ENCODE assay signal across 19 cellular contexts in the genomic region with DNA sequence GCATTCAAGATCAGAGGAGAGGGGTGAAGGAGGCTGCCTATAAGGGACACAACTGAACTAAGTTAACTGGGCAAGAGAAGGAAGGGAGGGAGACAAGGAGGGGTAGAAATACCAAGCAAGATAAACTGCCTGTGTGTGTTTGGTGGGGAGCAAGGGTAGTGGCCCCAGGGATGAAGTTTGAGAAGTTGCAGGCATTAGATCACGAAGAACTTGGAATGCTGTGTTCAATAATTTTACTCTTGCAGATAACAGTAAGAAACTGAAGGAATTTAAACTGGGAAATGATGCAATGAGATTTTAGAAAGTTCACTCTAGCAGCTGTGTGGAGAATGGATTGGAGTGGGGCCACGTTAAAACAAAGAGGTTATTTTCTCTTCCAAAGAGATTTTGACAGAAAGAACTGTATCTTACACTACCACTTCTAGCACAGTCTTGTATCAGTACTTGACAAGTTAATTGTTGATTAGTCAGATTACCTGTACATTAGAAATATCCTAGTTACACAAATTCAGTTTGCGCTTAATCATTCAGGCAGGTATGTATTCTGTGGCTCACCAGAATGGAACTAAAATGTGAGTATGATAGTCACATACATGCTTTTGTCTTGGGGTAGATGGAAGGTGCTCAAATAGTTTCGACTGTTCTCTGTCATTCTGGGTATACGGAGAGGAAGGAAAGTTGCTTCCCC. TPM values are rescaled to one million over a fixed set of nuclear protein-coding genes. Genes with fewer than 3 reads are reported as not detected.
DNase-seq lines count a peak whose midpoint lies in the region; ATAC-seq, FAIRE-seq and TF ChIP-seq lines count a peak whose summit lies in the region.
"Had no signal": no experiment of that assay in that cellular context is flagged by ENCODE, and none has a peak within 500 bp of the region (broad histone marks: within the 10 kb centered on the region; RNA-seq: fewer than 3 reads in every experiment).

No MANE protein-coding gene starts in this region.

- H3K4me1 Mint-ChIP-seq in nephron, result peaks cover 27% of the 10 kb centered on the region
- peaks cover 4% of the 10 kb centered on the region for H3K4me1 Mint-ChIP-seq in activated CD4-positive, alpha-beta T cell treated with anti-CD3 and anti-CD28 coated beads for 36 hours
- H3K4me1 Mint-ChIP-seq: activated CD8-positive, alpha-beta memory T cell treated with anti-CD3 and anti-CD28 coated beads, Interleukin-2, amount 10 ng/mL, durations not matched to agents 7 days and 5 days; activated naive CD8-positive, alpha-beta T cell treated with anti-CD3 and anti-CD28 coated beads, Interleukin-2, amount 10 ng/mL, durations not matched to agents 7 days and 5 days; stimulated activated naive B cell treated with anti-CD40 and anti-IgM and Interleukin-4, amounts not matched to agents 10 μg/mL and 1 μg/mL and 100 μg/mL, for 72 hours had no signal

- H3K36me3 Mint-ChIP-seq in nephron (ENCODE audit: low read depth), result no peaks in the 10 kb centered on the region
- H3K36me3 Mint-ChIP-seq in activated CD4-positive, alpha-beta T cell treated with anti-CD3 and anti-CD28 coated beads for 36 hours (ENCODE audit: low read depth), result no peaks in the 10 kb centered on the region
- H3K36me3 Mint-ChIP-seq: activated CD8-positive, alpha-beta memory T cell treated with anti-CD3 and anti-CD28 coated beads, Interleukin-2, amount 10 ng/mL, durations not matched to agents 7 days and 5 days; activated naive CD8-positive, alpha-beta T cell treated with anti-CD3 and anti-CD28 coated beads, Interleukin-2, amount 10 ng/mL, durations not matched to agents 7 days and 5 days; stimulated activated naive B cell treated with anti-CD40 and anti-IgM and Interleukin-4, amounts not matched to agents 10 μg/mL and 1 μg/mL and 100 μg/mL, for 72 hours had no signal

- peaks cover 12% of the 10 kb centered on the region; the same call in 1 of the 2 replicates for H3K36me3 ChIP-seq in RWPE2 (ENCODE audit: low read depth)
- H3K36me3 ChIP-seq: esophagus squamous epithelium had no signal

- no peak for DNase-seq in H54 (ENCODE audit: insufficient read length, low spot score)
- DNase-seq in RWPE2 (ENCODE audit: low spot score), result no peak
- no peak for DNase-seq in ureter (ENCODE audit: low spot score)
- no peak for DNase-seq in stimulated activated CD8-positive, alpha-beta memory T cell treated with anti-CD3 and anti-CD28 coated beads, Interleukin-4, amount 100 ng/mL, for 48 hours
- no peak for DNase-seq in activated CD4-positive, alpha-beta T cell treated with anti-CD3 and anti-CD28 coated beads for 36 hours
- DNase-seq: activated CD8-positive, alpha-beta memory T cell treated with anti-CD3 and anti-CD28 coated beads, Interleukin-2, amount 10 ng/mL, durations not matched to agents 7 days and 5 days; activated naive CD8-positive, alpha-beta T cell treated with anti-CD3 and anti-CD28 coated beads, Interleukin-2, amount 10 ng/mL, durations not matched to agents 7 days and 5 days; esophagus squamous epithelium; Karpas-422; midbrain; NCI-H1092; NCI-H2029 treated with DMSO at 0.1 percent for 48 hours; NCI-H446 treated with DMSO at 0.1 percent for 48 hours; stimulated activated naive B cell treated with anti-CD40 and anti-IgM and Interleukin-4, amounts not matched to agents 10 μg/mL and 1 μg/mL and 100 μg/mL, for 72 hours had no signal

- no peaks in the 10 kb centered on the region for H3K9me3 Mint-ChIP-seq in nephron
- no peaks in the 10 kb centered on the region for H3K9me3 Mint-ChIP-seq in activated CD4-positive, alpha-beta T cell treated with anti-CD3 and anti-CD28 coated beads for 36 hours (ENCODE audit: low read depth)
- H3K9me3 Mint-ChIP-seq: activated naive CD8-positive, alpha-beta T cell treated with anti-CD3 and anti-CD28 coated beads, Interleukin-2, amount 10 ng/mL, durations not matched to agents 7 days and 5 days; activated T-helper 17 cell treated with anti-CD3 and anti-CD28 coated beads, Interleukin-2, amount 50 U/mL, for 72 hours; stimulated activated naive B cell treated with anti-CD40 and anti-IgM and Interleukin-4, amounts not matched to agents 10 μg/mL and 1 μg/mL and 100 μg/mL, for 72 hours had no signal

- TF ChIP-seq POLR2A in H54 (IDR thresholded peaks at IDR 0.05; ENCODE audit: low read depth, low read length), result no peak

- H3K27me3 Mint-ChIP-seq in nephron (ENCODE audit: low read depth), result peaks cover 4% of the 10 kb centered on the region
- peaks cover 20% of the 10 kb centered on the region for H3K27me3 Mint-ChIP-seq in activated CD4-positive, alpha-beta T cell treated with anti-CD3 and anti-CD28 coated beads for 36 hours

- CTCF ChIA-PET in activated CD4-positive, alpha-beta T cell treated with anti-CD3 and anti-CD28 coated beads for 36 hours (lab: Charles Lee), result no interaction called here

- no peak overlapping the region for H3K4me3 Mint-ChIP-seq in nephron
- no peak overlapping the region for H3K4me3 Mint-ChIP-seq in activated CD4-positive, alpha-beta T cell treated with anti-CD3 and anti-CD28 coated beads for 36 hours
- H3K4me3 Mint-ChIP-seq: activated CD8-positive, alpha-beta memory T cell treated with anti-CD3 and anti-CD28 coated beads, Interleukin-2, amount 10 ng/mL, durations not matched to agents 7 days and 5 days; activated naive CD8-positive, alpha-beta T cell treated with anti-CD3 and anti-CD28 coated beads, Interleukin-2, amount 10 ng/mL, durations not matched to agents 7 days and 5 days; activated T-helper 17 cell treated with anti-CD3 and anti-CD28 coated beads, Interleukin-2, amount 50 U/mL, for 72 hours; stimulated activated naive B cell treated with anti-CD40 and anti-IgM and Interleukin-4, amounts not matched to agents 10 μg/mL and 1 μg/mL and 100 μg/mL, for 72 hours had no signal

- intact Hi-C loops in activated CD4-positive, alpha-beta T cell treated with anti-CD3 and anti-CD28 coated beads for 36 hours (cut with DNase I, micrococcal nuclease), result no loop called here

- H3K4me1 ChIP-seq in RWPE2 (ENCODE audit: insufficient read depth, poor library complexity, severe bottlenecking), result peaks cover 50% of the 10 kb centered on the region

- no peak for TF ChIP-seq CTCF in RWPE2 (IDR thresholded peaks at IDR 0.05; ENCODE audit: poor library complexity, severe bottlenecking)
- no peak for TF ChIP-seq CTCF in nephron (IDR thresholded peaks at IDR 0.05; ENCODE audit: unreplicated experiment in 3 of 3)

- no peaks in the 10 kb centered on the region for H3K27me3 ChIP-seq in RWPE2 (ENCODE audit: insufficient read depth, poor library complexity, severe bottlenecking)

- no peaks in the 10 kb centered on the region for H3K9me3 ChIP-seq in RWPE2 (ENCODE audit: severe bottlenecking)
- H3K9me3 ChIP-seq: esophagus squamous epithelium had no signal

- H3K27ac ChIP-seq in RWPE2 (ENCODE audit: poor library complexity, severe bottlenecking), result peak overlapping the region; percentile 95
- H3K27ac ChIP-seq: esophagus squamous epithelium had no signal

- ATAC-seq in RWPE2 (ENCODE audit: low read depth), result peak; percentile 65
- ATAC-seq in esophagus mucosa, result peak; percentile 53
- no peak for ATAC-seq in GM19455 (IDR thresholded peaks at IDR 0.05; ENCODE audit: unreplicated experiment)
- ATAC-seq in activated CD4-positive, alpha-beta T cell treated with anti-CD3 and anti-CD28 coated beads for 36 hours, result no peak
- ATAC-seq: activated CD8-positive, alpha-beta memory T cell treated with anti-CD3 and anti-CD28 coated beads, Interleukin-2, amount 10 ng/mL, durations not matched to agents 7 days and 5 days; activated T-helper 17 cell treated with anti-CD3 and anti-CD28 coated beads, Interleukin-2, amount 50 U/mL, for 72 hours; stimulated activated naive B cell treated with anti-CD40 and anti-IgM and Interleukin-4, amounts not matched to agents 10 μg/mL and 1 μg/mL and 100 μg/mL, for 72 hours had no signal

- POLR2A ChIA-PET in activated CD4-positive, alpha-beta T cell treated with anti-CD3 and anti-CD28 coated beads for 36 hours (lab: Charles Lee), result no interaction called here

- H3K27ac Mint-ChIP-seq in nephron, result peak overlapping the region in 2 of 3 experiments; percentile 73 to 83
- H3K27ac Mint-ChIP-seq in activated CD4-positive, alpha-beta T cell treated with anti-CD3 and anti-CD28 coated beads for 36 hours, result no peak overlapping the region
- H3K27ac Mint-ChIP-seq: activated CD8-positive, alpha-beta memory T cell treated with anti-CD3 and anti-CD28 coated beads, Interleukin-2, amount 10 ng/mL, durations not matched to agents 7 days and 5 days; activated naive CD8-positive, alpha-beta T cell treated with anti-CD3 and anti-CD28 coated beads, Interleukin-2, amount 10 ng/mL, durations not matched to agents 7 days and 5 days; activated T-helper 17 cell treated with anti-CD3 and anti-CD28 coated beads, Interleukin-2, amount 50 U/mL, for 72 hours; stimulated activated naive B cell treated with anti-CD40 and anti-IgM and Interleukin-4, amounts not matched to agents 10 μg/mL and 1 μg/mL and 100 μg/mL, for 72 hours had no signal

- no peak overlapping the region for H3K4me3 ChIP-seq in RWPE2 (ENCODE audit: severe bottlenecking)
- H3K4me3 ChIP-seq: esophagus squamous epithelium had no signal

- FAIRE-seq in H54 (lab: Jason Lieb, UNC), result peak; percentile 27
- FAIRE-seq: islet of Langerhans had no signal

RNA-seq across cellular contexts. Expression of a gene that starts 7.4 kb away (rescaled TPM):
- total RNA-seq in esophagus mucosa, result 13.7 TPM
- total RNA-seq in ureter, result 25.3 TPM
- under 1 TPM; 0.11 to 0.30 TPM for total RNA-seq in activated CD4-positive, alpha-beta T cell treated with anti-CD3 and anti-CD28 coated beads for 36 hours
- total RNA-seq: activated CD8-positive, alpha-beta memory T cell treated with anti-CD3 and anti-CD28 coated beads, Interleukin-2, amount 10 ng/mL, durations not matched to agents 7 days and 5 days; activated T-helper 17 cell treated with anti-CD3 and anti-CD28 coated beads, Interleukin-2, amount 50 U/mL, for 72 hours had no signal

Comparison
In these comparisons a context has a peak if more than half of its experiments do, and no peak if none do; other contexts are left out.
1. ATAC-seq: peak in RWPE2 (single experiment) and esophagus mucosa (single experiment); none in GM19455 (single experiment) and activated CD4-positive, alpha-beta T cell treated with anti-CD3 and anti-CD28 coated beads for 36 hours (single experiment).
2. RNA of a gene that starts 7.4 kb away (total RNA-seq): 25.3 TPM in ureter (single experiment) and 13.7 TPM in esophagus mucosa (single experiment); 0.11 to 0.30 TPM in activated CD4-positive, alpha-beta T cell treated with anti-CD3 and anti-CD28 coated beads for 36 hours; every median in the first group is over 10 times any median in the second.